Comparison of ENCODE assay signal across 24 cellular contexts in the genomic region with DNA sequence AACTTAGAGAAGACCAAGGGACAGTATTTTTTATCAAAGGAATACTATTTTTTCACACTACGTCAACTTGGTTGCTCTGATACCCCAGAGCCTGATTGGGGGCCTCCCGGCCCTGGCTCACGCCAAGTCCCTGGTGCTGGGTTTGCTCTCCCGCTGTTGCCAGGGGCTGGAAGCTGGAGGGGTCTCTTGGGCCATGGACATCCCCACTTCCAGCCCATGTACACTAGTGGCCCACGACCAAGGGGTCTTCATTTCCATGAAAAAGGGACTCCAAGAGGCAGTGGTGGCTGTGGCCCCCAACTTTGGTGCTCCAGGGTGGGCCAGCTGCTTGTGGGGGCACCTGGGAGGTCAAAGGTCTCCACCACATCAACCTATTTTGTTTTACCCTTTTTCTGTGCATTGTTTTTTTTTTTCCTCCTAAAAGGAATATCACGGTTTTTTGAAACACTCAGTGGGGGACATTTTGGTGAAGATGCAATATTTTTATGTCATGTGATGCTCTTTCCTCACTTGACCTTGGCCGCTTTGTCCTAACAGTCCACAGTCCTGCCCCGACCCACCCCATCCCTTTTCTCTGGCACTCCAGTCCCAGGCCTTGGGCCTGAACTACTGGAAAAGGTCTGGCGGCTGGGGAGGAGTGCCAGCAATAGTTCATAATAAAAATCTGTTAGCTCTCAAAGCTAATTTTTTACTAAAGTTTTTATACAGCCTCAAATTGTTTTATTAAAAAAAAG. TPM values are rescaled to one million over a fixed set of nuclear protein-coding genes. Genes with fewer than 3 reads are reported as not detected.
DNase-seq lines count a peak whose midpoint lies in the region; ATAC-seq and TF ChIP-seq lines count a peak whose summit lies in the region.
"Had no signal": no experiment of that assay in that cellular context is flagged by ENCODE, and none has a peak within 500 bp of the region (broad histone marks: within the 10 kb centered on the region; RNA-seq: fewer than 3 reads in every experiment).

No MANE protein-coding gene starts in this region.

- H3K4me3 Mint-ChIP-seq in neural crest cell: no peak overlapping the region
- no peak overlapping the region for H3K4me3 Mint-ChIP-seq in CD4-positive, alpha-beta memory T cell
- H3K4me3 Mint-ChIP-seq: activated CD4-positive, alpha-beta T cell treated with anti-CD3 and anti-CD28 coated beads, Interleukin-2, amount 10 ng/mL, durations not matched to agents 7 days and 5 days; activated naive CD8-positive, alpha-beta T cell; CD14-positive monocyte; effector memory CD8-positive, alpha-beta T cell; mesothelial cell of epicardium; nephron; stimulated activated naive CD8-positive, alpha-beta T cell treated with anti-CD3 and anti-CD28 coated beads, Interleukin-15, amount 100 ng/mL, for 72 hours; T-helper 17 cell had no signal

- H3K4me1 Mint-ChIP-seq in neural crest cell: peaks cover 38% of the 10 kb centered on the region
- peaks cover 0 to 6% (median 0%) of the 10 kb centered on the region in 4 donors for H3K4me1 Mint-ChIP-seq in CD4-positive, alpha-beta memory T cell
- H3K4me1 Mint-ChIP-seq: CD14-positive monocyte, mesothelial cell of epicardium, nephron had no signal

- POLR2A ChIA-PET in PC-3 (lab: Charles Lee; ENCODE audit: unreplicated experiment): no interaction called here
- POLR2A ChIA-PET in CD4-positive, alpha-beta memory T cell (lab: Charles Lee; ENCODE audit: partially characterized antibody): no interaction called here

- no peaks in the 10 kb centered on the region for H4K20me1 ChIP-seq in PC-3 (ENCODE audit: low read length)

- H3K9ac ChIP-seq in PC-3 (ENCODE audit: low read length): no peak overlapping the region

- no peak for TF ChIP-seq CTCF in PC-3 (conservative IDR thresholded peaks at IDR 0.05; ENCODE audit: low read depth, low read length)
- no peak for TF ChIP-seq CTCF in dorsolateral prefrontal cortex (IDR thresholded peaks at IDR 0.05 in 54 of 56, conservative IDR thresholded peaks at IDR 0.05 in 2 of 56; ENCODE audit: low read depth in 1 of 56, partially characterized antibody in 56 of 56)
- TF ChIP-seq CTCF in neural crest cell (conservative IDR thresholded peaks at IDR 0.05): no peak

- H3K27ac ChIP-seq in PC-3 (ENCODE audit: low read length) (no peak overlapping the region), dorsolateral prefrontal cortex (peak overlapping the region in 48 of 59 donors; percentile 6 to 97 (median 78)), temporal lobe (ENCODE audit: low read depth, low read length) (peak overlapping the region; percentile 87)
- H3K27ac ChIP-seq in CD4-positive, alpha-beta memory T cell (ENCODE audit: low read depth, low read length): no peak overlapping the region
- H3K27ac ChIP-seq: prostate gland had no signal

- no peak overlapping the region for H3K4me3 ChIP-seq in PC-3 (ENCODE audit: low read length)
- H3K4me3 ChIP-seq in dorsolateral prefrontal cortex: no peak overlapping the region
- no peak overlapping the region for H3K4me3 ChIP-seq in CD4-positive, alpha-beta memory T cell (ENCODE audit: low read length in 2 of 2)
- H3K4me3 ChIP-seq: prostate gland had no signal

- TSS peak; percentile 29 for BruUV-seq in PC-3 (replicated peaks; lab: Mats Ljungman, UMichigan)

- H3K4me2 ChIP-seq in PC-3 (ENCODE audit: low read length): no peak overlapping the region

- H2AFZ ChIP-seq in PC-3 (ENCODE audit: low read length): no peak overlapping the region

- no peak for ATAC-seq in PC-3
- no peak for ATAC-seq in stimulated activated naive CD8-positive, alpha-beta T cell treated with anti-CD3 and anti-CD28 coated beads, Interleukin-15, Interleukin-2, amounts not matched to agents 100 U/mL and 50 U/mL, for 24 hours
- ATAC-seq in HG03139 (IDR thresholded peaks at IDR 0.05; ENCODE audit: unreplicated experiment): no peak
- ATAC-seq: effector memory CD8-positive, alpha-beta T cell; left colon; stimulated activated naive CD8-positive, alpha-beta T cell treated with anti-CD3 and anti-CD28 coated beads, Interleukin-15, amount 100 ng/mL, for 72 hours; T-helper 17 cell had no signal

- no peaks in the 10 kb centered on the region for H3K27me3 Mint-ChIP-seq in neural crest cell (ENCODE audit: low read depth)
- H3K27me3 Mint-ChIP-seq in CD4-positive, alpha-beta memory T cell: no peaks in the 10 kb centered on the region
- H3K27me3 Mint-ChIP-seq: activated CD4-positive, alpha-beta T cell treated with anti-CD3 and anti-CD28 coated beads, Interleukin-2, amount 10 ng/mL, durations not matched to agents 7 days and 5 days; activated naive CD8-positive, alpha-beta T cell; effector memory CD8-positive, alpha-beta T cell; stimulated activated naive CD8-positive, alpha-beta T cell treated with anti-CD3 and anti-CD28 coated beads, Interleukin-15, amount 100 ng/mL, for 72 hours; T-helper 17 cell had no signal

- H3K9me2 ChIP-seq in PC-3 (replicated peaks; ENCODE audit: low read length): no peaks in the 10 kb centered on the region

- H3K9me3 Mint-ChIP-seq in neural crest cell: no peaks in the 10 kb centered on the region
- no peaks in the 10 kb centered on the region for H3K9me3 Mint-ChIP-seq in CD4-positive, alpha-beta memory T cell
- H3K9me3 Mint-ChIP-seq: activated CD4-positive, alpha-beta T cell treated with anti-CD3 and anti-CD28 coated beads, Interleukin-2, amount 10 ng/mL, durations not matched to agents 7 days and 5 days; effector memory CD8-positive, alpha-beta T cell; mesothelial cell of epicardium; nephron; stimulated activated naive CD8-positive, alpha-beta T cell treated with anti-CD3 and anti-CD28 coated beads, Interleukin-15, amount 100 ng/mL, for 72 hours had no signal

- no peaks in the 10 kb centered on the region for H3K79me2 ChIP-seq in PC-3 (ENCODE audit: low read length)

- H3K36me3 ChIP-seq in PC-3 (ENCODE audit: low read depth, low read length): peaks cover 19% of the 10 kb centered on the region
- peaks cover 22% of the 10 kb centered on the region for H3K36me3 ChIP-seq in CD4-positive, alpha-beta memory T cell (ENCODE audit: insufficient read depth, low read length)

- peaks cover 21% of the 10 kb centered on the region for H3K36me3 Mint-ChIP-seq in neural crest cell (ENCODE audit: low read depth)
- peaks cover 18 to 35% of the 10 kb centered on the region in 2 donors for H3K36me3 Mint-ChIP-seq in CD4-positive, alpha-beta memory T cell

- CTCF ChIA-PET in PC-3 (lab: Charles Lee): no interaction called here
- CTCF ChIA-PET in CD4-positive, alpha-beta memory T cell (lab: Charles Lee; ENCODE audit: partially characterized antibody): interaction anchor here (0.6 to 1.3 kb wide), 3 partner anchors 138 to 203 kb away, joined by 3 to 4 read pairs (median 4); no protein-coding TSS in a partner anchor

- H3K9me3 ChIP-seq in PC-3 (ENCODE audit: low read length): no peaks in the 10 kb centered on the region
- no peaks in the 10 kb centered on the region for H3K9me3 ChIP-seq in CD4-positive, alpha-beta memory T cell (ENCODE audit: control insufficient read depth in 1 of 2, low read length in 2 of 2)
- H3K9me3 ChIP-seq: prostate gland had no signal

- H3K4me1 ChIP-seq in PC-3 (ENCODE audit: insufficient read depth, low read length): no peaks in the 10 kb centered on the region
- H3K4me1 ChIP-seq in CD4-positive, alpha-beta memory T cell (ENCODE audit: insufficient read depth, low read length): no peaks in the 10 kb centered on the region
- H3K4me1 ChIP-seq: prostate gland had no signal

- intact Hi-C loops in PC-3 (cut with micrococcal nuclease) (no loop called here), dorsolateral prefrontal cortex (cut with DNase I) (no loop called here)
- intact Hi-C loops in CD4-positive, alpha-beta memory T cell (cut with micrococcal nuclease): no loop called here

- H3K27me3 ChIP-seq in PC-3 (ENCODE audit: low read length): no peaks in the 10 kb centered on the region
- H3K27me3 ChIP-seq in dorsolateral prefrontal cortex: no peaks in the 10 kb centered on the region
- no peaks in the 10 kb centered on the region for H3K27me3 ChIP-seq in CD4-positive, alpha-beta memory T cell (ENCODE audit: insufficient read depth, low read length)

- no peak for DNase-seq in PC-3
- DNase-seq in dorsolateral prefrontal cortex: no peak
- DNase-seq in neural crest cell (ENCODE audit: low read depth, low spot score): no peak
- DNase-seq in stimulated activated naive CD8-positive, alpha-beta T cell treated with anti-CD3 and anti-CD28 coated beads, Interleukin-15, Interleukin-2, amounts not matched to agents 100 U/mL and 50 U/mL, for 24 hours: no peak
- DNase-seq in CD4-positive, alpha-beta memory T cell: no peak
- no peak for DNase-seq in foreskin melanocyte
- DNase-seq: activated CD4-positive, alpha-beta T cell treated with anti-CD3 and anti-CD28 coated beads, Interleukin-2, amount 10 ng/mL, durations not matched to agents 7 days and 5 days; effector memory CD8-positive, alpha-beta T cell; KG1; left colon; NCI-H1436 treated with DMSO at 0.1 percent for 48 hours; NCI-H2171; NCI-H526; stimulated activated CD4-positive, alpha-beta T cell treated with anti-CD3 and anti-CD28 coated beads, Interleukin-4, amount 100 ng/mL, for 24 hours; stimulated activated naive CD8-positive, alpha-beta T cell treated with anti-CD3 and anti-CD28 coated beads, Interleukin-15, amount 100 ng/mL, for 72 hours; T-helper 17 cell had no signal

- H3F3A ChIP-seq in PC-3 (ENCODE audit: low read length, unreplicated experiment): no peaks in the 10 kb centered on the region

- H3K27ac Mint-ChIP-seq in neural crest cell (ENCODE audit: unreplicated experiment): peak overlapping the region; percentile 57
- H3K27ac Mint-ChIP-seq in CD4-positive, alpha-beta memory T cell: no peak overlapping the region
- H3K27ac Mint-ChIP-seq: activated CD4-positive, alpha-beta T cell treated with anti-CD3 and anti-CD28 coated beads, Interleukin-2, amount 10 ng/mL, durations not matched to agents 7 days and 5 days; activated naive CD8-positive, alpha-beta T cell; effector memory CD8-positive, alpha-beta T cell; mesothelial cell of epicardium; nephron; stimulated activated naive CD8-positive, alpha-beta T cell treated with anti-CD3 and anti-CD28 coated beads, Interleukin-15, amount 100 ng/mL, for 72 hours; T-helper 17 cell had no signal

RNA-seq across cellular contexts. Expression of gene BSN, which starts 20.3 kb away (rescaled TPM):
- total RNA-seq in PC-3 (2014; rRNA removed) (0.80 and 0.92 TPM in 2 replicates), dorsolateral prefrontal cortex (100 to 1,000 TPM in 115 of 120 experiments, 10 to 100 TPM in 5; 47.8 to 218 (median 156) TPM), neural crest cell (6.1 and 6.5 TPM in 2 replicates), temporal lobe (14.3 TPM)
- under 1 TPM; 0.06 to 0.15 TPM for total RNA-seq in CD4-positive, alpha-beta memory T cell
- under 1 TPM in 1 of 2 donors, not detected in 1; 0.01 TPM for polyA plus RNA-seq in CD4-positive, alpha-beta memory T cell
- polyA plus RNA-seq: AG04450, CD14-positive monocyte had no signal

Comparison
In these comparisons a context has a peak if more than half of its experiments do, and no peak if none do; other contexts are left out.
1. H3K27ac ChIP-seq: peak in dorsolateral prefrontal cortex (48 of 59) and temporal lobe (single experiment); none in PC-3 (single experiment) and CD4-positive, alpha-beta memory T cell (single experiment).